ENCODE assay signal across 23 cellular contexts in the genomic region with DNA sequence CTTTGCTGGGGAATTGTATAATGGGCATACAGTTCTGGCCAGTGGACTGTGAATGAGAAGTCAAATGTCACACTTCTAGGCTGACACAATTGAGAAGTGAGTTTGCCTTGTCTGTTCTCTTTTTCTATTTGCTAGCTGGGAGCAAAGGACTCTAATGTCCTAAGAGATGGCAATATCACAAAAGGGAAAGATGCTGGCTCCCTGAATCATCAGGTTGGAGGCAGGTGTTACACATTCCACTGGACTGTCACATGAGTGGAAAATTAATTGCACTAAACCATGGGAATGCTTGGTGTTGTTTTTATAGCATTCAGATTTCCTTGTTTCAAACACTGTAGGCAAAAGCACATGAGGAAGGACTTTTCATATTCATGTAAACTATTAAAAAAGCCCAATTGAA.
DNase-seq lines count a peak whose midpoint lies in the region; ATAC-seq and TF ChIP-seq lines count a peak whose summit lies in the region.
"Had no signal": no experiment of that assay in that cellular context is flagged by ENCODE, and none has a peak within 500 bp of the region (broad histone marks: within the 10 kb centered on the region; RNA-seq: fewer than 3 reads in every experiment).

No MANE protein-coding gene starts in this region.

- no peak overlapping the region for H3K27ac ChIP-seq in gastrocnemius medialis

- intact Hi-C loops in gastrocnemius medialis (cut with DNase I; ENCODE audit: low total_unique reads): no loop called here

- H3K4me1 ChIP-seq in gastrocnemius medialis: no peaks in the 10 kb centered on the region
- H3K4me1 ChIP-seq: BE2C had no signal

- no peaks in the 10 kb centered on the region for H3K27me3 ChIP-seq in gastrocnemius medialis
- H3K27me3 ChIP-seq: BE2C had no signal

- no peak overlapping the region for H3K4me3 ChIP-seq in gastrocnemius medialis

- DNase-seq in LoVo (ENCODE audit: low spot score) (peak; percentile 23), astrocyte of the hippocampus (ENCODE audit: low read depth, low spot score) (peak; percentile 12), kidney tubule cell (ENCODE audit: low spot score) (peak; percentile 85), gastrocnemius medialis (no peak), NOMO-1 treated with DMSO at 0.1 percent for 48 hours (lab: John Stamatoyannopoulos, UW; ENCODE audit: unreplicated experiment) (no peak)
- DNase-seq: ACHN; BE2C; Calu3; CD8-positive, alpha-beta memory T cell; DMS79 treated with DMSO at 0.1 percent for 48 hours; GF-D8; KBM-7; NCI-H1048; NCI-H1694; NCI-H2029 treated with DMSO at 0.1 percent for 48 hours; NCI-H446 treated with DMSO at 0.1 percent for 48 hours; NCI-H526; OCI-M1; SIG-M5; SK-N-SH; SW 1271 had no signal

- ATAC-seq in gastrocnemius medialis: no peak
- ATAC-seq in GM21825 (IDR thresholded peaks at IDR 0.05; ENCODE audit: unreplicated experiment): no peak
- no peak for ATAC-seq in GM21447 (IDR thresholded peaks at IDR 0.05; ENCODE audit: unreplicated experiment)

- no peaks in the 10 kb centered on the region for H3K9me3 ChIP-seq in gastrocnemius medialis
- H3K9me3 ChIP-seq: BE2C, SK-N-SH had no signal

- no peak for TF ChIP-seq CTCF in gastrocnemius medialis (IDR thresholded peaks at IDR 0.05 in 4 of 5, conservative IDR thresholded peaks at IDR 0.05 in 1 of 5)

- TF ChIP-seq POLR2A in gastrocnemius medialis (IDR thresholded peaks at IDR 0.05): no peak

- in situ Hi-C loops in gastrocnemius medialis (cut with MboI; ENCODE audit: low sequenced_read_pairs in 4 of 4): no loop called here

- no peaks in the 10 kb centered on the region for H3K36me3 ChIP-seq in gastrocnemius medialis
- H3K36me3 ChIP-seq: BE2C had no signal

Comparison
In these comparisons a context has a peak if more than half of its experiments do, and no peak if none do; other contexts are left out.
1. DNase-seq: peak in LoVo (single experiment), astrocyte of the hippocampus (single experiment) and kidney tubule cell (single experiment); none in gastrocnemius medialis (0 of 2) and NOMO-1 treated with DMSO at 0.1 percent for 48 hours (single experiment).